In genomic region chr10:119489572-119490326, GRCh38 we compare ENCODE assay signal across 2 cellular contexts.
TF ChIP-seq lines count a peak whose summit lies in the region.

No MANE protein-coding gene starts in this region.

TF ChIP-seq in IMR-90, 13 proteins besides CTCF, POLR2A, EP300 and RAD21:
- TF ChIP-seq FOS (IDR thresholded peaks at IDR 0.05; ENCODE audit: low read depth, low read length) (no peak), BHLHE40 (IDR thresholded peaks at IDR 0.05; ENCODE audit: low read depth, low read length) (no peak), RFX5 (IDR thresholded peaks at IDR 0.05; ENCODE audit: low read depth, low read length) (no peak), CHD1 (IDR thresholded peaks at IDR 0.05; ENCODE audit: low read depth, low read length) (no peak), SMC3 (IDR thresholded peaks at IDR 0.05; ENCODE audit: low read depth, low read length) (peak; percentile 42)
- TF ChIP-seq, protein P1, sequence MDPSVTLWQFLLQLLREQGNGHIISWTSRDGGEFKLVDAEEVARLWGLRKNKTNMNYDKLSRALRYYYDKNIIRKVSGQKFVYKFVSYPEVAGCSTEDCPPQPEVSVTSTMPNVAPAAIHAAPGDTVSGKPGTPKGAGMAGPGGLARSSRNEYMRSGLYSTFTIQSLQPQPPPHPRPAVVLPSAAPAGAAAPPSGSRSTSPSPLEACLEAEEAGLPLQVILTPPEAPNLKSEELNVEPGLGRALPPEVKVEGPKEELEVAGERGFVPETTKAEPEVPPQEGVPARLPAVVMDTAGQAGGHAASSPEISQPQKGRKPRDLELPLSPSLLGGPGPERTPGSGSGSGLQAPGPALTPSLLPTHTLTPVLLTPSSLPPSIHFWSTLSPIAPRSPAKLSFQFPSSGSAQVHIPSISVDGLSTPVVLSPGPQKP (IDR thresholded peaks at IDR 0.05; ENCODE audit: borderline replicate concordance, low read depth, low read length), result no peak

TF ChIP-seq in WTC11, 78 proteins besides CTCF, POLR2A, EP300 and RAD21:
- TF ChIP-seq, protein P2, sequence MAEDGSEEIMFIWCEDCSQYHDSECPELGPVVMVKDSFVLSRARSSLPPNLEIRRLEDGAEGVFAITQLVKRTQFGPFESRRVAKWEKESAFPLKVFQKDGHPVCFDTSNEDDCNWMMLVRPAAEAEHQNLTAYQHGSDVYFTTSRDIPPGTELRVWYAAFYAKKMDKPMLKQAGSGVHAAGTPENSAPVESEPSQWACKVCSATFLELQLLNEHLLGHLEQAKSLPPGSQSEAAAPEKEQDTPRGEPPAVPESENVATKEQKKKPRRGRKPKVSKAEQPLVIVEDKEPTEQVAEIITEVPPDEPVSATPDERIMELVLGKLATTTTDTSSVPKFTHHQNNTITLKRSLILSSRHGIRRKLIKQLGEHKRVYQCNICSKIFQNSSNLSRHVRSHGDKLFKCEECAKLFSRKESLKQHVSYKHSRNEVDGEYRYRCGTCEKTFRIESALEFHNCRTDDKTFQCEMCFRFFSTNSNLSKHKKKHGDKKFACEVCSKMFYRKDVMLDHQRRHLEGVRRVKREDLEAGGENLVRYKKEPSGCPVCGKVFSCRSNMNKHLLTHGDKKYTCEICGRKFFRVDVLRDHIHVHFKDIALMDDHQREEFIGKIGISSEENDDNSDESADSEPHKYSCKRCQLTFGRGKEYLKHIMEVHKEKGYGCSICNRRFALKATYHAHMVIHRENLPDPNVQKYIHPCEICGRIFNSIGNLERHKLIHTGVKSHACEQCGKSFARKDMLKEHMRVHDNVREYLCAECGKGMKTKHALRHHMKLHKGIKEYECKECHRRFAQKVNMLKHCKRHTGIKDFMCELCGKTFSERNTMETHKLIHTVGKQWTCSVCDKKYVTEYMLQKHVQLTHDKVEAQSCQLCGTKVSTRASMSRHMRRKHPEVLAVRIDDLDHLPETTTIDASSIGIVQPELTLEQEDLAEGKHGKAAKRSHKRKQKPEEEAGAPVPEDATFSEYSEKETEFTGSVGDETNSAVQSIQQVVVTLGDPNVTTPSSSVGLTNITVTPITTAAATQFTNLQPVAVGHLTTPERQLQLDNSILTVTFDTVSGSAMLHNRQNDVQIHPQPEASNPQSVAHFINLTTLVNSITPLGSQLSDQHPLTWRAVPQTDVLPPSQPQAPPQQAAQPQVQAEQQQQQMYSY (CRISPR knock-in tag; IDR thresholded peaks at IDR 0.05), result no peak
- TF ChIP-seq ZNF671 (CRISPR knock-in tag; IDR thresholded peaks at IDR 0.05), result no peak
- TF ChIP-seq ZNF423 (CRISPR knock-in tag; IDR thresholded peaks at IDR 0.05), result no peak
- TF ChIP-seq ZNF219 (CRISPR knock-in tag; IDR thresholded peaks at IDR 0.05; ENCODE audit: borderline replicate concordance), result no peak
- TF ChIP-seq, protein P3, sequence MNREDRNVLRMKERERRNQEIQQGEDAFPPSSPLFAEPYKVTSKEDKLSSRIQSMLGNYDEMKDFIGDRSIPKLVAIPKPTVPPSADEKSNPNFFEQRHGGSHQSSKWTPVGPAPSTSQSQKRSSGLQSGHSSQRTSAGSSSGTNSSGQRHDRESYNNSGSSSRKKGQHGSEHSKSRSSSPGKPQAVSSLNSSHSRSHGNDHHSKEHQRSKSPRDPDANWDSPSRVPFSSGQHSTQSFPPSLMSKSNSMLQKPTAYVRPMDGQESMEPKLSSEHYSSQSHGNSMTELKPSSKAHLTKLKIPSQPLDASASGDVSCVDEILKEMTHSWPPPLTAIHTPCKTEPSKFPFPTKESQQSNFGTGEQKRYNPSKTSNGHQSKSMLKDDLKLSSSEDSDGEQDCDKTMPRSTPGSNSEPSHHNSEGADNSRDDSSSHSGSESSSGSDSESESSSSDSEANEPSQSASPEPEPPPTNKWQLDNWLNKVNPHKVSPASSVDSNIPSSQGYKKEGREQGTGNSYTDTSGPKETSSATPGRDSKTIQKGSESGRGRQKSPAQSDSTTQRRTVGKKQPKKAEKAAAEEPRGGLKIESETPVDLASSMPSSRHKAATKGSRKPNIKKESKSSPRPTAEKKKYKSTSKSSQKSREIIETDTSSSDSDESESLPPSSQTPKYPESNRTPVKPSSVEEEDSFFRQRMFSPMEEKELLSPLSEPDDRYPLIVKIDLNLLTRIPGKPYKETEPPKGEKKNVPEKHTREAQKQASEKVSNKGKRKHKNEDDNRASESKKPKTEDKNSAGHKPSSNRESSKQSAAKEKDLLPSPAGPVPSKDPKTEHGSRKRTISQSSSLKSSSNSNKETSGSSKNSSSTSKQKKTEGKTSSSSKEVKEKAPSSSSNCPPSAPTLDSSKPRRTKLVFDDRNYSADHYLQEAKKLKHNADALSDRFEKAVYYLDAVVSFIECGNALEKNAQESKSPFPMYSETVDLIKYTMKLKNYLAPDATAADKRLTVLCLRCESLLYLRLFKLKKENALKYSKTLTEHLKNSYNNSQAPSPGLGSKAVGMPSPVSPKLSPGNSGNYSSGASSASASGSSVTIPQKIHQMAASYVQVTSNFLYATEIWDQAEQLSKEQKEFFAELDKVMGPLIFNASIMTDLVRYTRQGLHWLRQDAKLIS (CRISPR knock-in tag; IDR thresholded peaks at IDR 0.05; ENCODE audit: borderline replicate concordance), result no peak
- no peak for TF ChIP-seq MXD4 (CRISPR knock-in tag; IDR thresholded peaks at IDR 0.05; ENCODE audit: borderline replicate concordance)
